ENCODE assay signal across 18 cellular contexts in the genomic region with DNA sequence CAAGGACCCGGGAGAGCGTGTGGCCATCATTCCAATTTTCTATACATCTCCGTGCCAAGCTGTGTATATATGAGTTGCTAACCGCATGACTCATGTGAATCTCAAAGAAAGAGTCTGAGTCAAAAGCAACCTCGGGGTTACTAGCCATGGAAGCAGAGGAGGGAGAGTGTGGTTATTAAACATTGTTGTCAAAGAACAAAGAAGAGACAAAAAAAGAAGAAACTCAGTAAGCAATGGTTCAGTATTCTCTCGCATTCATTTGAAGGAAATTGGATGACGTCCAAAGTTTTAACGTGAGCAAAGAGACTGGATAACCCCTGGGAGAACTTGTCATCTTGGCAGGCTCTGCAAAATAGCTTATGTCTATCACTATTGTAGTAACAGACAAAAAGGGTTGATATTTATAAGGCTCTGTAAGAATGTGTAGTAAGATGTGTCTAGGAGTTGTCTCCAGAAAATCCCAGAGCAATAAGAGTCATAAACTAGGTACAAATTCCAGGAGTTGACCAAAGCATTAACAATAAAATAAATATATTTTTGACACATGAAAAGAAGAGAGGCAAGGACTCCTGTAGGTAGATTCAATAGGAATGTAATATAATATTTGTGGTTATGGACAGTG.
DNase-seq lines count a peak whose midpoint lies in the region; ATAC-seq and TF ChIP-seq lines count a peak whose summit lies in the region.
"Had no signal": no experiment of that assay in that cellular context is flagged by ENCODE, and none has a peak within 500 bp of the region (broad histone marks: within the 10 kb centered on the region; RNA-seq: fewer than 3 reads in every experiment).

No MANE protein-coding gene starts in this region.

- ATAC-seq in HG02884 (IDR thresholded peaks at IDR 0.05; ENCODE audit: unreplicated experiment) (no peak), HG02798 (IDR thresholded peaks at IDR 0.05; ENCODE audit: poor library complexity, unreplicated experiment) (no peak)
- ATAC-seq: activated naive CD4-positive, alpha-beta T cell treated with anti-CD3 and anti-CD28 coated beads, Interleukin-2, amount 50 U/mL, for 72 hours; activated T-cell treated with anti-CD3 and anti-CD28 coated beads, Interleukin-2, amount 50 U/mL, for 4 hours; right lobe of liver; T-cell; upper lobe of right lung had no signal

- no peak overlapping the region for H3K4me3 ChIP-seq in epithelial cell of esophagus (ENCODE audit: low read length)
- H3K4me3 ChIP-seq: BLaER1 treated with 17β-estradiol and CSF1 and Interleukin-3, amounts not matched to agents 10 nM and 100 nM; dorsolateral prefrontal cortex; right lobe of liver; stomach; upper lobe of right lung had no signal

- CTCF ChIA-PET in GM10248 (lab: Yijun Ruan, JAX) = no interaction called here

- POLR2A ChIA-PET in GM10248 (lab: Yijun Ruan, JAX) = no interaction called here

- no peak for TF ChIP-seq CTCF in epithelial cell of esophagus (IDR thresholded peaks at IDR 0.05; ENCODE audit: insufficient read depth, low read depth, low read length, missing control alignments)
- TF ChIP-seq CTCF in GM10248 (IDR thresholded peaks at IDR 0.05; ENCODE audit: control extremely low read depth, extremely low read depth, low read depth, missing control alignments) = no peak

- DNase-seq in NCI-H2029 treated with DMSO at 0.1 percent for 48 hours (lab: John Stamatoyannopoulos, UW) = peak; percentile 16
- no peak for DNase-seq in NCI-H2029 (lab: John Stamatoyannopoulos, UW)
- peak; percentile 79 for DNase-seq in NCI-H69 (lab: John Stamatoyannopoulos, UW)
- peak; percentile 53 for DNase-seq in epithelial cell of esophagus (ENCODE audit: low read depth)
- peak; percentile 17 for DNase-seq in non-pigmented ciliary epithelial cell (ENCODE audit: low read depth)
- no peak for DNase-seq in GM10248 (ENCODE audit: extremely low spot score)
- DNase-seq: activated CD4-positive, alpha-beta memory T cell treated with anti-CD3 and anti-CD28 coated beads, Interleukin-2, amount 10 ng/mL, durations not matched to agents 7 days and 5 days; activated T-cell treated with anti-CD3 and anti-CD28 coated beads, Interleukin-2, amount 50 U/mL, for 4 hours; dorsolateral prefrontal cortex; NCI-H2107; right lobe of liver; stomach; T-cell; upper lobe of right lung had no signal

Comparison
In these comparisons a context has a peak if more than half of its experiments do, and no peak if none do; other contexts are left out.
1. DNase-seq: peak in NCI-H2029 treated with DMSO at 0.1 percent for 48 hours (single experiment), NCI-H69 (single experiment), epithelial cell of esophagus (single experiment) and non-pigmented ciliary epithelial cell (single experiment); none in NCI-H2029 (single experiment) and GM10248 (single experiment).